Comparison of ENCODE assay signal across 20 cellular contexts in genomic region chr14:54784657-54785056, GRCh38.
DNase-seq lines count a peak whose midpoint lies in the region; ATAC-seq and TF ChIP-seq lines count a peak whose summit lies in the region.
"Had no signal": no experiment of that assay in that cellular context is flagged by ENCODE, and none has a peak within 500 bp of the region (broad histone marks: within the 10 kb centered on the region; RNA-seq: fewer than 3 reads in every experiment).

No MANE protein-coding gene starts in this region.

- H3K27me3 ChIP-seq in Karpas-422 (ENCODE audit: low read length), result no peaks in the 10 kb centered on the region
- H3K27me3 ChIP-seq in gastrocnemius medialis, result no peaks in the 10 kb centered on the region

- in situ Hi-C loops in gastrocnemius medialis (cut with MboI; ENCODE audit: low sequenced_read_pairs in 4 of 4), result no loop called here

- H3K9me3 ChIP-seq in Karpas-422 (ENCODE audit: low read length) (no peaks in the 10 kb centered on the region), gastrocnemius medialis (no peaks in the 10 kb centered on the region)

- peak in 1 of 2 donors; percentile 21 for TF ChIP-seq POLR2A in gastrocnemius medialis (IDR thresholded peaks at IDR 0.05)

- peaks cover 3% of the 10 kb centered on the region for H3K4me1 Mint-ChIP-seq in chondrocyte (ENCODE audit: low read depth)

- no peaks in the 10 kb centered on the region for H3K27me3 Mint-ChIP-seq in chondrocyte (ENCODE audit: low read depth)
- H3K27me3 Mint-ChIP-seq: activated CD8-positive, alpha-beta T cell treated with anti-CD3 and anti-CD28 coated beads for 36 hours; activated T-cell treated with anti-CD3 and anti-CD28 coated beads, Interleukin-2, amount 50 U/mL, for 24 hours had no signal

- peak overlapping the region; percentile 75 for H3K9ac ChIP-seq in Karpas-422 (ENCODE audit: low read length)

- DNase-seq in Karpas-422 (no peak), chondrocyte (ENCODE audit: low spot score) (no peak), islet precursor cell (peak; percentile 42), gastrocnemius medialis (peak; percentile 94), NCI-H1436 treated with DMSO at 0.1 percent for 48 hours (lab: John Stamatoyannopoulos, UW) (no peak), GM03348 (ENCODE audit: low spot score) (no peak), GOT3 (lab: John Stamatoyannopoulos, UW) (no peak)
- DNase-seq in stimulated activated CD4-positive, alpha-beta T cell treated with anti-CD3 and anti-CD28 coated beads, Interleukin-1b, Interleukin-23, amount 100 ng/mL, for 48 hours, result no peak
- DNase-seq: activated CD8-positive, alpha-beta T cell treated with anti-CD3 and anti-CD28 coated beads for 36 hours; activated T-cell treated with anti-CD3 and anti-CD28 coated beads, Interleukin-2, amount 50 U/mL, for 24 hours; CD8-positive, alpha-beta T cell; DMS153; erythroblast; GDM1; HCEC 1CT; KBM-7; mesendoderm; natural killer cell; SW 1271 had no signal

- H3K27ac ChIP-seq in Karpas-422 (ENCODE audit: low read length) (peak overlapping the region; percentile 97), gastrocnemius medialis (peak overlapping the region; percentile 98 to 100 (median 99))

- H2AFZ ChIP-seq in Karpas-422 (ENCODE audit: low read length), result no peak overlapping the region

- no peaks in the 10 kb centered on the region for H4K20me1 ChIP-seq in Karpas-422 (ENCODE audit: insufficient read depth, low read depth, low read length)

- ATAC-seq in gastrocnemius medialis, result peak; percentile 85
- ATAC-seq: activated CD4-positive, CD25-positive, alpha-beta regulatory T cell treated with anti-CD3 and anti-CD28 coated beads, Interleukin-2, amount 50 U/mL, for 24 hours; activated CD8-positive, alpha-beta T cell treated with anti-CD3 and anti-CD28 coated beads for 36 hours; CD8-positive, alpha-beta T cell; natural killer cell had no signal

- intact Hi-C loops in gastrocnemius medialis (cut with DNase I; ENCODE audit: low total_unique reads), result loop anchor here (2.0 to 10.0 kb wide), 2 partner anchors 220 to 620 kb away; no protein-coding TSS in a partner anchor

- H3K4me3 Mint-ChIP-seq in chondrocyte (ENCODE audit: unreplicated experiment), result no peak overlapping the region
- H3K4me3 Mint-ChIP-seq: activated CD8-positive, alpha-beta T cell treated with anti-CD3 and anti-CD28 coated beads for 36 hours; activated T-cell treated with anti-CD3 and anti-CD28 coated beads, Interleukin-2, amount 50 U/mL, for 24 hours; CD8-positive, alpha-beta T cell; natural killer cell had no signal

- H3K27ac Mint-ChIP-seq in chondrocyte (ENCODE audit: unreplicated experiment), result peak overlapping the region; percentile 61
- H3K27ac Mint-ChIP-seq: activated CD8-positive, alpha-beta T cell treated with anti-CD3 and anti-CD28 coated beads for 36 hours; activated T-cell treated with anti-CD3 and anti-CD28 coated beads, Interleukin-2, amount 50 U/mL, for 24 hours; CD8-positive, alpha-beta T cell; natural killer cell had no signal

- H3K36me3 ChIP-seq in Karpas-422 (ENCODE audit: insufficient read depth, low read length) (peaks cover 55% of the 10 kb centered on the region), gastrocnemius medialis (peaks cover 0 to 29% of the 10 kb centered on the region in 2 donors)

- H3K36me3 Mint-ChIP-seq in chondrocyte (ENCODE audit: low read depth), result peaks cover 50% of the 10 kb centered on the region
- H3K36me3 Mint-ChIP-seq: CD8-positive, alpha-beta T cell; natural killer cell had no signal

- H3K9me3 Mint-ChIP-seq in chondrocyte (ENCODE audit: low read depth), result no peaks in the 10 kb centered on the region
- H3K9me3 Mint-ChIP-seq: activated CD8-positive, alpha-beta T cell treated with anti-CD3 and anti-CD28 coated beads for 36 hours; activated T-cell treated with anti-CD3 and anti-CD28 coated beads, Interleukin-2, amount 50 U/mL, for 24 hours; CD8-positive, alpha-beta T cell; natural killer cell had no signal

- TF ChIP-seq CTCF in chondrocyte (IDR thresholded peaks at IDR 0.05) (no peak), gastrocnemius medialis (IDR thresholded peaks at IDR 0.05 in 4 of 5, conservative IDR thresholded peaks at IDR 0.05 in 1 of 5) (no peak)

- H3K4me3 ChIP-seq in Karpas-422 (ENCODE audit: low read length) (peak overlapping the region; percentile 55), gastrocnemius medialis (peak overlapping the region; percentile 39 to 47 (median 46))

- H3K4me2 ChIP-seq in Karpas-422 (ENCODE audit: low read depth, low read length, poor library complexity, severe bottlenecking), result peak overlapping the region; percentile 75

- H3K4me1 ChIP-seq in Karpas-422 (ENCODE audit: low read length) (peaks cover 97% of the 10 kb centered on the region), gastrocnemius medialis (peaks cover 41 to 42% of the 10 kb centered on the region in 2 donors)

- no peaks in the 10 kb centered on the region for H3K9me2 ChIP-seq in Karpas-422 (replicated peaks; ENCODE audit: insufficient read depth, low read length)

- peaks cover 18% of the 10 kb centered on the region for H3K79me2 ChIP-seq in Karpas-422 (ENCODE audit: low read length)

Comparison
In these comparisons a context has a peak if more than half of its experiments do, and no peak if none do; other contexts are left out.
1. DNase-seq: peak in islet precursor cell (single experiment) and gastrocnemius medialis (2 of 2); none in Karpas-422 (single experiment), chondrocyte (single experiment), stimulated activated CD4-positive, alpha-beta T cell treated with anti-CD3 and anti-CD28 coated beads, Interleukin-1b, Interleukin-23, amount 100 ng/mL, for 48 hours (single experiment), NCI-H1436 treated with DMSO at 0.1 percent for 48 hours (single experiment), GM03348 (single experiment) and GOT3 (single experiment).